In the genomic region with DNA sequence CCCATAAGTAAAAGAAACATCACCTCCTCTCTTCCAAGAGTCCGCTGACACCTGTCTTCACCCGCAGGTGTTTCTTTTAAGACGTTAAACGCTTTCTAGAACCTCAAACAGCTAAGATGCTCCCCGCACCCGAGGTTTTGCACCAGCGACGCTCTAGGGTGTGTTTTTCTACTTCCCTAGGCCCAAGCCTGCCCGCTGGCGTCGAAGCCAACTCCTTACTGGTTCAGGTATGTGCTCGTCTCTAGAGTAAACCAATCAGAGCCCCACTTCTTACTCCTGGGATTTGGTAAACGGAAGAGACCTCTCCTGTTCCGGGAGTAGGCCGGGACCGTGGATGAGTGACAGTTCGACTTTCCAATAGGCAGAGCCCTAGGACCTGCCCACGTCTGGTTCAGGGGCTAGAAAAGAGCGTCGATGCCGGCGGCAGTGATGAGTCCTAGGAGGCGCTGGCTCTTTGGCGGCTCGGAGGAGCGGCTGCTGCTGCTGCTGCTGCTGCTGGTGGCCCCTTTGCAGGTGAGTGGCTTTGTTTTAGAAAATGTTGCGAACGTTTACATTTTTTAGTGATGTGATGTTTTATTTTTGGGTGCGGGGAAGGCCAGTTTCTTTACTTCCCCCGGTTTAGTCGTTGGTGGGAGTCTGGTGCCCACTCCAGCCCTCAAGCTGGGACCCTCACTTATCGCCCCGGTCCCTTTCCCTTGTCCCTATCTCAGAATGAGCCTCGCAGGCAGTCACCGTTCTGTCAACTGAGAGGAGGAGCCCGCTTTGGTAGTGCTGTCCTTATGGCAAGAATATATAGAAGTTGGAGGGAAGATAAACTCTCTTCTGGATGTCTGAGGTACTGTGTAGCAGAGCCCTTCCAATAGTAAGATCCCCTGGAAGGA, we compare ENCODE assay signal across 1 cellular context.
TF ChIP-seq lines count a peak whose summit lies in the region.

A gene (plus strand): TSS at position 429 of the 881 bp plus-strand sequence. CDS start 14,655 bp downstream, outside the sequence.

TF ChIP-seq in HEK293, 187 proteins besides CTCF, POLR2A, EP300 and RAD21 (continued from another document):
- TF ChIP-seq, protein P1, sequence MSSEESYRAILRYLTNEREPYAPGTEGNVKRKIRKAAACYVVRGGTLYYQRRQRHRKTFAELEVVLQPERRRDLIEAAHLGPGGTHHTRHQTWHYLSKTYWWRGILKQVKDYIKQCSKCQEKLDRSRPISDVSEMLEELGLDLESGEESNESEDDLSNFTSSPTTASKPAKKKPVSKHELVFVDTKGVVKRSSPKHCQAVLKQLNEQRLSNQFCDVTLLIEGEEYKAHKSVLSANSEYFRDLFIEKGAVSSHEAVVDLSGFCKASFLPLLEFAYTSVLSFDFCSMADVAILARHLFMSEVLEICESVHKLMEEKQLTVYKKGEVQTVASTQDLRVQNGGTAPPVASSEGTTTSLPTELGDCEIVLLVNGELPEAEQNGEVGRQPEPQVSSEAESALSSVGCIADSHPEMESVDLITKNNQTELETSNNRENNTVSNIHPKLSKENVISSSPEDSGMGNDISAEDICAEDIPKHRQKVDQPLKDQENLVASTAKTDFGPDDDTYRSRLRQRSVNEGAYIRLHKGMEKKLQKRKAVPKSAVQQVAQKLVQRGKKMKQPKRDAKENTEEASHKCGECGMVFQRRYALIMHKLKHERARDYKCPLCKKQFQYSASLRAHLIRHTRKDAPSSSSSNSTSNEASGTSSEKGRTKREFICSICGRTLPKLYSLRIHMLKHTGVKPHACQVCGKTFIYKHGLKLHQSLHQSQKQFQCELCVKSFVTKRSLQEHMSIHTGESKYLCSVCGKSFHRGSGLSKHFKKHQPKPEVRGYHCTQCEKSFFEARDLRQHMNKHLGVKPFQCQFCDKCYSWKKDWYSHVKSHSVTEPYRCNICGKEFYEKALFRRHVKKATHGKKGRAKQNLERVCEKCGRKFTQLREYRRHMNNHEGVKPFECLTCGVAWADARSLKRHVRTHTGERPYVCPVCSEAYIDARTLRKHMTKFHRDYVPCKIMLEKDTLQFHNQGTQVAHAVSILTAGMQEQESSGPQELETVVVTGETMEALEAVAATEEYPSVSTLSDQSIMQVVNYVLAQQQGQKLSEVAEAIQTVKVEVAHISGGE (tag by site-specific recombination; conservative IDR thresholded peaks at IDR 0.05; ENCODE audit: low read depth) = 0 out of 2 replicates have a peak, but pooled peaks have one; percentile 7
- TF ChIP-seq ZFHX2 (tag by site-specific recombination; conservative IDR thresholded peaks at IDR 0.05) (peak; percentile 86), ZNF416 (tag by site-specific recombination; IDR thresholded peaks at IDR 0.05) (no peak), ZBTB17 (tag by site-specific recombination; IDR thresholded peaks at IDR 0.05) (peak; percentile 97), ZBTB48 (tag by site-specific recombination; IDR thresholded peaks at IDR 0.05) (peak; percentile 98), ZNF629 (tag by site-specific recombination; IDR thresholded peaks at IDR 0.05) (no peak; the same call in 1 of the 2 replicates), SP2 (tag by site-specific recombination; IDR thresholded peaks at IDR 0.05) (peak; percentile 98), ZNF324 (tag by site-specific recombination; IDR thresholded peaks at IDR 0.05) (0 out of 2 replicates have a peak, but pooled peaks have one; percentile 22), GLIS2 (tag by site-specific recombination; IDR thresholded peaks at IDR 0.05) (peak; percentile 30; the same call in 1 of the 2 replicates), GFI1B (tag by site-specific recombination; IDR thresholded peaks at IDR 0.05) (no peak)
